ENCODE assay signal across 1 cellular context in the genomic region with DNA sequence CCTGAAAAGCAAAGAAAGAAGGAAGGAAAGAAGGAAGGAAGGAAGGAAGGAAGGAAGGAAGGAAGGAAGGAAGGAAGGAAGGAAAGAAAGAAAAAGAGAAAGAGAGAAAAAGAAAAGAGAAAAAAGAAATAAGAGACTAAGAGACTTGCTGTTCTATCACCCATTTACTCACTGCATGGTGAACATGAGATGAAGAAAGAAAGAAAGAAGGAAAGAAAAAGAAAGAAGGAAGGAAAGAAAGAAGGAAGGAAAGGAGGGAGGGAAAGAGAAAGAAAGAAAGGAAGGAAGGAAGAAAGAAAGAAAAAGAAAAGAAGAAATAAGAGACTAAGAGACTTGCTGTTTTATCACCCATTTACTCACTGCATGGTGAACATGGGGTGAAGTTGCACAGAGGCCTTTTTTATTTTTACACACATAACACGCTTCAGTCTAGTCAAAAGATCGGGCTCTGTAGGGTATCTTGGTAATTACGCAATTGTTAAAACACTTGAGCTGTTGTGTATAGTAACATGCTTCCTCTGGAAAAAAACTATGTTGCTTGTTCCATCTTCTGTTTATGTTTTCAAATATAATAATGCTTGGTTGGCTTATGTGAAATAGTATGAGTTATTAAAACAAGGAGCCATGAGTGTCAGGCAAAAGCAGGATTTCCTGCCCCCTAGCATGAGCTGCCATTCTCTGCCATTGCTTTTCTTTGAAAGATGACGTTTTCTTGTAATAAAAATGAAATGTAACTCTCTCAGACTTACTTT.
A peak's percentile ranks its signal among the peaks of the same experiment; 100 is the strongest.
TF ChIP-seq lines count a peak whose summit lies in the region.

No MANE protein-coding gene starts in this region.

TF ChIP-seq in HEK293, 187 proteins besides CTCF, POLR2A, EP300 and RAD21 (continued from another document and continues in another):
- TF ChIP-seq, protein P1, sequence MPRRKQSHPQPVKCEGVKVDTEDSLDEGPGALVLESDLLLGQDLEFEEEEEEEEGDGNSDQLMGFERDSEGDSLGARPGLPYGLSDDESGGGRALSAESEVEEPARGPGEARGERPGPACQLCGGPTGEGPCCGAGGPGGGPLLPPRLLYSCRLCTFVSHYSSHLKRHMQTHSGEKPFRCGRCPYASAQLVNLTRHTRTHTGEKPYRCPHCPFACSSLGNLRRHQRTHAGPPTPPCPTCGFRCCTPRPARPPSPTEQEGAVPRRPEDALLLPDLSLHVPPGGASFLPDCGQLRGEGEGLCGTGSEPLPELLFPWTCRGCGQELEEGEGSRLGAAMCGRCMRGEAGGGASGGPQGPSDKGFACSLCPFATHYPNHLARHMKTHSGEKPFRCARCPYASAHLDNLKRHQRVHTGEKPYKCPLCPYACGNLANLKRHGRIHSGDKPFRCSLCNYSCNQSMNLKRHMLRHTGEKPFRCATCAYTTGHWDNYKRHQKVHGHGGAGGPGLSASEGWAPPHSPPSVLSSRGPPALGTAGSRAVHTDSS (tag by site-specific recombination; IDR thresholded peaks at IDR 0.05): no peak
- TF ChIP-seq ZNF791 (tag by site-specific recombination; IDR thresholded peaks at IDR 0.05) (no peak), PRDM6 (tag by site-specific recombination; IDR thresholded peaks at IDR 0.05) (peak; percentile 88), SALL2 (tag by site-specific recombination; IDR thresholded peaks at IDR 0.05; ENCODE audit: borderline replicate concordance) (0 out of 2 replicates have a peak, but pooled peaks have one; percentile 65), MZF1 (tag by site-specific recombination; IDR thresholded peaks at IDR 0.05; ENCODE audit: borderline replicate concordance) (no peak), SETDB1 (IDR thresholded peaks at IDR 0.05; ENCODE audit: insufficient read length, low read length) (no peak), ZNF202 (tag by site-specific recombination; IDR thresholded peaks at IDR 0.05; ENCODE audit: borderline replicate concordance) (no peak), MEIS1 (CRISPR knock-in tag; IDR thresholded peaks at IDR 0.05; ENCODE audit: borderline replicate concordance) (no peak), ZNF221 (tag by site-specific recombination; IDR thresholded peaks at IDR 0.05; ENCODE audit: borderline replicate concordance) (no peak), ZNF175 (tag by site-specific recombination; IDR thresholded peaks at IDR 0.05) (no peak), ZNF529 (tag by site-specific recombination; IDR thresholded peaks at IDR 0.05; ENCODE audit: insufficient replicate concordance) (no peak), ZNF132 (tag by site-specific recombination; IDR thresholded peaks at IDR 0.05; ENCODE audit: borderline replicate concordance) (no peak), GLIS1 (tag by site-specific recombination; IDR thresholded peaks at IDR 0.05) (no peak), ZNF670 (tag by site-specific recombination; IDR thresholded peaks at IDR 0.05; ENCODE audit: low read depth) (no peak), ZNF148 (tag by site-specific recombination; IDR thresholded peaks at IDR 0.05; ENCODE audit: borderline replicate concordance) (no peak), IKZF3 (tag by site-specific recombination; IDR thresholded peaks at IDR 0.05) (no peak), OVOL3 (tag by site-specific recombination; IDR thresholded peaks at IDR 0.05) (no peak), SP3 (tag by site-specific recombination; IDR thresholded peaks at IDR 0.05) (no peak), BCL11B (tag by site-specific recombination; IDR thresholded peaks at IDR 0.05; ENCODE audit: low read depth) (no peak), ZNF449 (tag by site-specific recombination; IDR thresholded peaks at IDR 0.05) (no peak), ZNF596 (tag by site-specific recombination; IDR thresholded peaks at IDR 0.05) (no peak), ZNF501 (tag by site-specific recombination; IDR thresholded peaks at IDR 0.05) (no peak), ZNF398 (tag by site-specific recombination; IDR thresholded peaks at IDR 0.05) (no peak), ZBTB17 (tag by site-specific recombination; IDR thresholded peaks at IDR 0.05) (no peak), ZNF549 (tag by site-specific recombination; IDR thresholded peaks at IDR 0.05) (no peak), ZNF561 (tag by site-specific recombination; IDR thresholded peaks at IDR 0.05; ENCODE audit: borderline replicate concordance) (0 out of 2 replicates have a peak, but pooled peaks have one; percentile 77), ZNF707 (tag by site-specific recombination; IDR thresholded peaks at IDR 0.05) (no peak), HOXD13 (CRISPR knock-in tag; IDR thresholded peaks at IDR 0.05; ENCODE audit: borderline replicate concordance) (no peak), ZXDB (tag by site-specific recombination; IDR thresholded peaks at IDR 0.05) (no peak), ZNF423 (tag by site-specific recombination; IDR thresholded peaks at IDR 0.05) (no peak), ZNF239 (tag by site-specific recombination; IDR thresholded peaks at IDR 0.05) (no peak), ZSCAN30 (tag by site-specific recombination; IDR thresholded peaks at IDR 0.05) (no peak), ZIC2 (tag by site-specific recombination; IDR thresholded peaks at IDR 0.05) (0 out of 2 replicates have a peak, but pooled peaks have one; percentile 9), ZNF664 (tag by site-specific recombination; IDR thresholded peaks at IDR 0.05) (peak; percentile 41; the same call in 1 of the 2 replicates), ZNF548 (tag by site-specific recombination; IDR thresholded peaks at IDR 0.05) (no peak), OSR2 (tag by site-specific recombination; IDR thresholded peaks at IDR 0.05) (no peak), ELK4 (IDR thresholded peaks at IDR 0.05; ENCODE audit: borderline replicate concordance, low read depth, low read length) (no peak), ZNF701 (tag by site-specific recombination; IDR thresholded peaks at IDR 0.05) (no peak), EGR2 (tag by site-specific recombination; IDR thresholded peaks at IDR 0.05; ENCODE audit: low read depth) (no peak)
- TF ChIP-seq, protein P2, sequence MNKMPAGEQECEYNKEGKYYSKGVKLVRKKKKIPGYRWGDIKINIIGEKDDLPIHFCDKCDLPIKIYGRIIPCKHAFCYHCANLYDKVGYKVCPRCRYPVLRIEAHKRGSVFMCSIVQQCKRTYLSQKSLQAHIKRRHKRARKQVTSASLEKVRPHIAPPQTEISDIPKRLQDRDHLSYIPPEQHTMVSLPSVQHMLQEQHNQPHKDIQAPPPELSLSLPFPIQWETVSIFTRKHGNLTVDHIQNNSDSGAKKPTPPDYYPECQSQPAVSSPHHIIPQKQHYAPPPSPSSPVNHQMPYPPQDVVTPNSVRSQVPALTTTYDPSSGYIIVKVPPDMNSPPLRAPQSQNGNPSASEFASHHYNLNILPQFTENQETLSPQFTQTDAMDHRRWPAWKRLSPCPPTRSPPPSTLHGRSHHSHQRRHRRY (tag by site-specific recombination; IDR thresholded peaks at IDR 0.05): 0 out of 2 replicates have a peak, but pooled peaks have one; percentile 18
- TF ChIP-seq, protein P3, sequence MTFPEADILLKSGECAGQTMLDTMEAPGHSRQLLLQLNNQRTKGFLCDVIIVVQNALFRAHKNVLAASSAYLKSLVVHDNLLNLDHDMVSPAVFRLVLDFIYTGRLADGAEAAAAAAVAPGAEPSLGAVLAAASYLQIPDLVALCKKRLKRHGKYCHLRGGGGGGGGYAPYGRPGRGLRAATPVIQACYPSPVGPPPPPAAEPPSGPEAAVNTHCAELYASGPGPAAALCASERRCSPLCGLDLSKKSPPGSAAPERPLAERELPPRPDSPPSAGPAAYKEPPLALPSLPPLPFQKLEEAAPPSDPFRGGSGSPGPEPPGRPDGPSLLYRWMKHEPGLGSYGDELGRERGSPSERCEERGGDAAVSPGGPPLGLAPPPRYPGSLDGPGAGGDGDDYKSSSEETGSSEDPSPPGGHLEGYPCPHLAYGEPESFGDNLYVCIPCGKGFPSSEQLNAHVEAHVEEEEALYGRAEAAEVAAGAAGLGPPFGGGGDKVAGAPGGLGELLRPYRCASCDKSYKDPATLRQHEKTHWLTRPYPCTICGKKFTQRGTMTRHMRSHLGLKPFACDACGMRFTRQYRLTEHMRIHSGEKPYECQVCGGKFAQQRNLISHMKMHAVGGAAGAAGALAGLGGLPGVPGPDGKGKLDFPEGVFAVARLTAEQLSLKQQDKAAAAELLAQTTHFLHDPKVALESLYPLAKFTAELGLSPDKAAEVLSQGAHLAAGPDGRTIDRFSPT (tag by site-specific recombination; IDR thresholded peaks at IDR 0.05): no peak
- TF ChIP-seq, protein P4, sequence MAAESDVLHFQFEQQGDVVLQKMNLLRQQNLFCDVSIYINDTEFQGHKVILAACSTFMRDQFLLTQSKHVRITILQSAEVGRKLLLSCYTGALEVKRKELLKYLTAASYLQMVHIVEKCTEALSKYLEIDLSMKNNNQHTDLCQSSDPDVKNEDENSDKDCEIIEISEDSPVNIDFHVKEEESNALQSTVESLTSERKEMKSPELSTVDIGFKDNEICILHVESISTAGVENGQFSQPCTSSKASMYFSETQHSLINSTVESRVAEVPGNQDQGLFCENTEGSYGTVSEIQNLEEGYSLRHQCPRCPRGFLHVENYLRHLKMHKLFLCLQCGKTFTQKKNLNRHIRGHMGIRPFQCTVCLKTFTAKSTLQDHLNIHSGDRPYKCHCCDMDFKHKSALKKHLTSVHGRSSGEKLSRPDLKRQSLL (tag by site-specific recombination; IDR thresholded peaks at IDR 0.05): no peak
- TF ChIP-seq, protein P5, sequence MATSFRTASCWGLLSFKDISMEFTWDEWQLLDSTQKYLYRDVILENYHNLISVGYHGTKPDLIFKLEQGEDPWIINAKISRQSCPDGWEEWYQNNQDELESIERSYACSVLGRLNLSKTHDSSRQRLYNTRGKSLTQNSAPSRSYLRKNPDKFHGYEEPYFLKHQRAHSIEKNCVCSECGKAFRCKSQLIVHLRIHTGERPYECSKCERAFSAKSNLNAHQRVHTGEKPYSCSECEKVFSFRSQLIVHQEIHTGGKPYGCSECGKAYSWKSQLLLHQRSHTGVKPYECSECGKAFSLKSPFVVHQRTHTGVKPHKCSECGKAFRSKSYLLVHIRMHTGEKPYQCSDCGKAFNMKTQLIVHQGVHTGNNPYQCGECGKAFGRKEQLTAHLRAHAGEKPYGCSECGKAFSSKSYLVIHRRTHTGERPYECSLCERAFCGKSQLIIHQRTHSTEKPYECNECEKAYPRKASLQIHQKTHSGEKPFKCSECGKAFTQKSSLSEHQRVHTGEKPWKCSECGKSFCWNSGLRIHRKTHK (tag by site-specific recombination; IDR thresholded peaks at IDR 0.05): no peak
